In the genomic region with DNA sequence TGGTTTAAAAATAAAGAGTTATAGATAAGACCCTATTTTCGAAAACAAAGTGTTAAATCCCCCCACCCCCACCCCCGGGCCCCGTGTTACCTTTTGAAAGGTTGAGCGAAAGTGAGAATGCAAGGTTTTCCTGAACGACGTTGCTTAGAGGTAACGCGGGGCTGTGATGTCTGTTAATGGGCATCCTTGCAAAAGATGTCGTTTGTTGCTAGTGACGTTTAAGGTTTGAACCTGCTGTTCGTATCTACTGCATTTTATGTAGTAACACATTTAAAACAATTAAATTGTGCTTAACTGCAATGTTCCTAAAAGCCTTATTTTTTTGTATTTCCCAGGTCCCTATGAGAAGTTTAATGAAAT, we compare ENCODE assay signal across 8 cellular contexts. TPM values are rescaled to one million over a fixed set of nuclear protein-coding genes. Genes with fewer than 3 reads are reported as not detected.
A peak's percentile ranks its signal among the peaks of the same experiment; 100 is the strongest.
DNase-seq lines count a peak whose midpoint lies in the region; ATAC-seq, FAIRE-seq and TF ChIP-seq lines count a peak whose summit lies in the region.

No MANE protein-coding gene starts in this region.

- H3K9me3 ChIP-seq in Caco-2 (no peaks in the 10 kb centered on the region), skeletal muscle satellite cell (replicated peaks; ENCODE audit: low read length) (no peaks in the 10 kb centered on the region)

- H3K9ac ChIP-seq in skeletal muscle satellite cell (ENCODE audit: low read depth, low read length) = peak overlapping the region; percentile 93

- H3K9me3 Mint-ChIP-seq in Caco-2 (ENCODE audit: unreplicated experiment) = no peaks in the 10 kb centered on the region
- no peaks in the 10 kb centered on the region for H3K9me3 Mint-ChIP-seq in IgD-negative memory B cell
- no peaks in the 10 kb centered on the region for H3K9me3 Mint-ChIP-seq in activated CD4-positive, alpha-beta memory T cell treated with anti-CD3 and anti-CD28 coated beads, Interleukin-2, amount 10 ng/mL, durations not matched to agents 7 days and 5 days

- CTCF ChIA-PET in Caco-2 (lab: Charles Lee) = no interaction called here
- CTCF ChIA-PET in activated CD4-positive, alpha-beta memory T cell treated with anti-CD3 and anti-CD28 coated beads, Interleukin-2, amount 10 ng/mL, durations not matched to agents 7 days and 5 days (lab: Charles Lee) = interaction anchor here (1.0 kb wide), 1 partner anchor 84 kb away, joined by 3 read pairs; no protein-coding TSS in a partner anchor

- H3K27ac ChIP-seq in foreskin keratinocyte = peak overlapping the region; percentile 93

- POLR2A ChIA-PET in Caco-2 (lab: Charles Lee) = no interaction called here
- POLR2A ChIA-PET in activated CD4-positive, alpha-beta memory T cell treated with anti-CD3 and anti-CD28 coated beads, Interleukin-2, amount 10 ng/mL, durations not matched to agents 7 days and 5 days (lab: Charles Lee) = interaction anchor here (0.7 to 3.8 kb wide), 7 partner anchors 8 to 432 kb away, joined by 4 to 27 read pairs (median 4); partner anchors contain the start of gene MDM2

- peak overlapping the region; percentile 70 for H3K4me3 ChIP-seq in Caco-2 (ENCODE audit: low read depth, low read length)
- H3K4me3 ChIP-seq in skeletal muscle satellite cell (ENCODE audit: low read length) = peak overlapping the region; percentile 87

- intact Hi-C loops in Caco-2 (cut with micrococcal nuclease; ENCODE audit: unreplicated experiment) = no loop called here

- H3K4me1 ChIP-seq in Caco-2 = peaks cover 4% of the 10 kb centered on the region; the same call in 1 of the 2 replicates
- H3K4me1 ChIP-seq in foreskin keratinocyte = peaks cover 28% of the 10 kb centered on the region
- H3K4me1 ChIP-seq in skeletal muscle satellite cell (ENCODE audit: control insufficient read depth, insufficient read depth, low read length) = peaks cover 22% of the 10 kb centered on the region

- H3K36me3 ChIP-seq in Caco-2 (ENCODE audit: control insufficient read depth, insufficient read depth, low read length) = peaks cover 1% of the 10 kb centered on the region; the same call in 1 of the 2 replicates
- no peaks in the 10 kb centered on the region for H3K36me3 ChIP-seq in skeletal muscle satellite cell (ENCODE audit: insufficient read depth, low read length)

- H3K27me3 ChIP-seq in Caco-2 (replicated peaks; ENCODE audit: control insufficient read depth, insufficient read depth, low read length) = no peaks in the 10 kb centered on the region
- H3K27me3 ChIP-seq in foreskin keratinocyte = no peaks in the 10 kb centered on the region
- H3K27me3 ChIP-seq in skeletal muscle satellite cell (ENCODE audit: control insufficient read depth, insufficient read depth, low read length) = no peaks in the 10 kb centered on the region

- no peak for FAIRE-seq in frontal cortex (lab: Jason Lieb, UNC)

- peak overlapping the region; percentile 93 for H3K4me2 ChIP-seq in skeletal muscle satellite cell (ENCODE audit: low read length)

- no TSS peak for BruUV-seq in Caco-2 (replicated peaks; lab: Mats Ljungman, UMichigan)

- ATAC-seq in foreskin keratinocyte (no peak), HG03432 (IDR thresholded peaks at IDR 0.05; ENCODE audit: unreplicated experiment) (no peak)

- H3K4me1 Mint-ChIP-seq in Caco-2 (ENCODE audit: low read depth, unreplicated experiment) (peaks cover 4% of the 10 kb centered on the region), IgD-negative memory B cell (peaks cover 33 to 52% (median 51%) of the 10 kb centered on the region in 3 donors)
- peaks cover 53% of the 10 kb centered on the region for H3K4me1 Mint-ChIP-seq in activated CD4-positive, alpha-beta memory T cell treated with anti-CD3 and anti-CD28 coated beads, Interleukin-2, amount 10 ng/mL, durations not matched to agents 7 days and 5 days

- H3K27me3 Mint-ChIP-seq in Caco-2 (ENCODE audit: insufficient read depth, unreplicated experiment) (no peaks in the 10 kb centered on the region), IgD-negative memory B cell (no peaks in the 10 kb centered on the region)
- H3K27me3 Mint-ChIP-seq in activated CD4-positive, alpha-beta memory T cell treated with anti-CD3 and anti-CD28 coated beads, Interleukin-2, amount 10 ng/mL, durations not matched to agents 7 days and 5 days = no peaks in the 10 kb centered on the region

- no peak for TF ChIP-seq CTCF in Caco-2 (IDR thresholded peaks at IDR 0.05; ENCODE audit: insufficient read depth in 1 of 2, low read depth in 1 of 2, low read length in 1 of 2, severe bottlenecking in 1 of 2, unreplicated experiment in 1 of 2)
- TF ChIP-seq CTCF in foreskin keratinocyte (conservative IDR thresholded peaks at IDR 0.05) = no peak

- H3K4me3 Mint-ChIP-seq in Caco-2 (ENCODE audit: unreplicated experiment) (peak overlapping the region; percentile 100), IgD-negative memory B cell (peak overlapping the region; percentile 96 to 100 (median 100))
- H3K4me3 Mint-ChIP-seq in activated CD4-positive, alpha-beta memory T cell treated with anti-CD3 and anti-CD28 coated beads, Interleukin-2, amount 10 ng/mL, durations not matched to agents 7 days and 5 days = peak overlapping the region; percentile 100

- H3K27ac Mint-ChIP-seq in Caco-2 (ENCODE audit: unreplicated experiment) (peak overlapping the region; percentile 100), IgD-negative memory B cell (peak overlapping the region; percentile 96 to 97 (median 97))
- H3K27ac Mint-ChIP-seq in activated CD4-positive, alpha-beta memory T cell treated with anti-CD3 and anti-CD28 coated beads, Interleukin-2, amount 10 ng/mL, durations not matched to agents 7 days and 5 days = peak overlapping the region; percentile 98

- DNase-seq in Caco-2 = no peak
- peak; percentile 33 for DNase-seq in activated CD4-positive, alpha-beta memory T cell treated with anti-CD3 and anti-CD28 coated beads, Interleukin-2, amount 10 ng/mL, durations not matched to agents 7 days and 5 days
- DNase-seq in foreskin keratinocyte = peak in 1 of 2 donors; percentile 14
- no peak for DNase-seq in frontal cortex (ENCODE audit: low spot score in 2 of 2)
- DNase-seq in iPS-NIHi7 (ENCODE audit: extremely low spot score) = no peak

- H3K36me3 Mint-ChIP-seq in Caco-2 (ENCODE audit: insufficient read depth, unreplicated experiment) (peaks cover 32% of the 10 kb centered on the region), IgD-negative memory B cell (no peaks in the 10 kb centered on the region)
- H3K36me3 Mint-ChIP-seq in activated CD4-positive, alpha-beta memory T cell treated with anti-CD3 and anti-CD28 coated beads, Interleukin-2, amount 10 ng/mL, durations not matched to agents 7 days and 5 days (ENCODE audit: low read depth) = peaks cover 23% of the 10 kb centered on the region

RNA-seq across cellular contexts. Expression of gene CPSF6, which starts 1.2 kb away (rescaled TPM):
- total RNA-seq in Caco-2 (2022) (118 and 124 TPM in 2 replicates), foreskin keratinocyte (57.4 and 63.7 TPM in 2 replicates), frontal cortex (79.1 TPM)
- polyA plus RNA-seq in IgD-negative memory B cell (59.0 TPM), foreskin keratinocyte (37.0 and 44.5 TPM in 2 replicates)
- total RNA-seq in activated CD4-positive, alpha-beta memory T cell treated with anti-CD3 and anti-CD28 coated beads, Interleukin-2, amount 10 ng/mL, durations not matched to agents 7 days and 5 days = 10 to 100 TPM; 89.9 to 91.6 TPM
- 18.6 and 19.3 TPM in 2 replicates for total RNA-seq in skeletal muscle satellite cell (2012; rRNA removed)
